8 cellular contexts compared by ENCODE assay signal in genomic region chr14:74762917-74763802, GRCh38. TPM values are rescaled to one million over a fixed set of nuclear protein-coding genes. Genes with fewer than 3 reads are reported as not detected.
A peak's percentile ranks its signal among the peaks of the same experiment; 100 is the strongest.
DNase-seq lines count a peak whose midpoint lies in the region; ATAC-seq, FAIRE-seq and TF ChIP-seq lines count a peak whose summit lies in the region.

Gene YLPM1, plus strand, starts transcription at chr14:74763316. Its CDS starts 174 bp downstream, at chr14:74763490.

- intact Hi-C loops in Right ventricle myocardium inferior (cut with DNase I) (loop anchor here (1.0 kb wide), 1 partner anchor 50 kb away; the partner anchor contains the start of genes AREL1 and FCF1), pancreas (cut with DNase I) (no loop called here)

- peak within 1 kb of the TSS; percentile 93 for H3K4me2 ChIP-seq in SU-DHL-6 (ENCODE audit: low read depth, low read length, poor library complexity, severe bottlenecking)

- 1% methylated on average over 70 to 76 of the region's 76 CpGs for WGBS in pancreas, 2 donors
- WGBS in tibial nerve, 2 donors: 0 to 1% methylated on average over 39 to 55 of the region's 76 CpGs

- H3K27me3 ChIP-seq in SU-DHL-6 (ENCODE audit: low read length) (no peaks in the 10 kb centered on the region), pancreas (no peaks in the 10 kb centered on the region), tibial nerve (no peaks in the 10 kb centered on the region)

- DNase-seq in GM12864 (ENCODE audit: low read depth) (peak; percentile 96), NCI-H1105 treated with DMSO at 0.1 percent for 48 hours (lab: John Stamatoyannopoulos, UW) (peak; percentile 99), Right ventricle myocardium inferior (ENCODE audit: missing footprints) (peak; percentile 97), pancreas (peak; percentile 91 to 95 (median 94)), tibial nerve (ENCODE audit: low spot score in 2 of 2) (peak; percentile 73 to 84)
- peak; percentile 81 for DNase-seq in activated naive CD8-positive, alpha-beta T cell treated with anti-CD3 and anti-CD28 coated beads, Interleukin-2, amount 50 U/mL, for 16 hours (ENCODE audit: low read depth, low spot score)

- H3K4me1 ChIP-seq in pancreas (peaks cover 0 to 35% (median 16%) of the 10 kb centered on the region in 3 donors), tibial nerve (peaks cover 0 to 49% (median 26%) of the 10 kb centered on the region in 4 donors)

- TF ChIP-seq EP300 in tibial nerve (IDR thresholded peaks at IDR 0.05): peak; percentile 34 to 94

- H4K20me1 ChIP-seq in SU-DHL-6 (ENCODE audit: low read depth, low read length): peaks cover 8% of the 10 kb centered on the region; the same call in 1 of the 2 replicates

- TF ChIP-seq CTCF in GM12864 (IDR thresholded peaks at IDR 0.05; ENCODE audit: low read depth, low read length, missing control alignments) (peak; percentile 48), SU-DHL-6 (IDR thresholded peaks at IDR 0.05; ENCODE audit: insufficient read depth, low read length, poor library complexity, severe bottlenecking) (peak; percentile 44), pancreas (IDR thresholded peaks at IDR 0.05) (peak; percentile 22 to 41 (median 34)), tibial nerve (IDR thresholded peaks at IDR 0.05) (peak; percentile 40 to 79 (median 50))

- TF ChIP-seq POLR2A in tibial nerve (IDR thresholded peaks at IDR 0.05): peak; percentile 60 to 78

- FAIRE-seq in pancreas (lab: Jason Lieb, UNC): peak; percentile 71

- ATAC-seq in HG02642 (IDR thresholded peaks at IDR 0.05; ENCODE audit: poor library complexity, unreplicated experiment): peak; percentile 89
- peak; percentile 100 for ATAC-seq in Right ventricle myocardium inferior
- peak; percentile 98 to 99 (median 98) for ATAC-seq in pancreas

- peaks cover 4% of the 10 kb centered on the region; the same call in 1 of the 2 replicates for H3K36me3 ChIP-seq in SU-DHL-6 (ENCODE audit: low read length)
- no peaks in the 10 kb centered on the region for H3K36me3 ChIP-seq in pancreas
- H3K36me3 ChIP-seq in tibial nerve: no peaks in the 10 kb centered on the region

- no peaks in the 10 kb centered on the region for H3K9me2 ChIP-seq in SU-DHL-6 (replicated peaks; ENCODE audit: insufficient read depth, low read length)

- H2AFZ ChIP-seq in SU-DHL-6 (ENCODE audit: low read depth, low read length, severe bottlenecking): peak within 1 kb of the TSS; percentile 97

- H3K4me3 ChIP-seq in GM12864 (ENCODE audit: low read depth, low read length): peak within 1 kb of the TSS; percentile 82
- peak within 1 kb of the TSS; percentile 86 for H3K4me3 ChIP-seq in SU-DHL-6 (ENCODE audit: insufficient read depth, low read length, poor library complexity, severe bottlenecking)
- H3K4me3 ChIP-seq in pancreas: peak within 1 kb of the TSS; percentile 89 to 100 (median 96)
- peak within 1 kb of the TSS; percentile 70 to 100 (median 86) for H3K4me3 ChIP-seq in tibial nerve

- H3K9ac ChIP-seq in SU-DHL-6 (ENCODE audit: low read length): peak within 1 kb of the TSS; percentile 88

- peaks cover 4% of the 10 kb centered on the region; the same call in 1 of the 2 replicates for H3F3A ChIP-seq in SU-DHL-6 (ENCODE audit: insufficient read depth)

- H3K27ac ChIP-seq in SU-DHL-6 (ENCODE audit: low read depth, low read length) (peak within 1 kb of the TSS; percentile 80), pancreas (peak within 1 kb of the TSS; percentile 72 to 91 (median 87)), tibial nerve (peak within 1 kb of the TSS; percentile 79 to 91 (median 85))

- H3K9me3 ChIP-seq in SU-DHL-6 (ENCODE audit: insufficient read depth, low read length) (no peaks in the 10 kb centered on the region), pancreas (no peaks in the 10 kb centered on the region), tibial nerve (no peaks in the 10 kb centered on the region)

- peaks cover 49% of the 10 kb centered on the region for H3K79me2 ChIP-seq in SU-DHL-6 (ENCODE audit: insufficient read depth, low read length)

RNA-seq across cellular contexts. Expression of gene YLPM1, which starts in this region (rescaled TPM):
- total RNA-seq in Right ventricle myocardium inferior (27.1 TPM), pancreas (10 to 100 TPM; 18.2 to 33.3 (median 25.2) TPM), tibial nerve (10 to 100 TPM; 66.9 to 76.6 (median 72.1) TPM)
- polyA plus RNA-seq in pancreas: 10 to 100 TPM; 14.1 to 22.2 TPM

Comparison
In these comparisons a context has a peak if more than half of its experiments do, and no peak if none do; other contexts are left out.
1. Peak in every context shown above with its lines: DNase-seq, ATAC-seq, H3K4me3 ChIP-seq and H3K27ac ChIP-seq.